24 cellular contexts compared by ENCODE assay signal in genomic region chr2:167908786-167909185, GRCh38.
"Had no signal": no experiment of that assay in that cellular context is flagged by ENCODE, and none has a peak within 500 bp of the region (broad histone marks: within the 10 kb centered on the region; RNA-seq: fewer than 3 reads in every experiment).

No MANE protein-coding gene starts in this region.

- H3K27me3 Mint-ChIP-seq: dendritic cell treated with granulocyte-macrophage colony-stimulating factor and Interleukin-4, amounts not matched to agents 40 ng/mL and 50 ng/mL, for 4 days; type B pancreatic cell had no signal

- H3K4me2 ChIP-seq: smooth muscle cell had no signal

- H3K4me1 Mint-ChIP-seq: activated CD4-positive, alpha-beta memory T cell treated with anti-CD3 and anti-CD28 coated beads, Interleukin-2, amount 10 ng/mL, durations not matched to agents 7 days and 5 days; activated CD4-positive, alpha-beta T cell treated with anti-CD3 and anti-CD28 coated beads for 36 hours; activated CD8-positive, alpha-beta memory T cell treated with anti-CD3 and anti-CD28 coated beads, Interleukin-2, amount 10 ng/mL, durations not matched to agents 7 days and 5 days; activated naive CD8-positive, alpha-beta T cell treated with anti-CD3 and anti-CD28 coated beads for 36 hours; immature natural killer cell; nephron had no signal

- H3K36me3 ChIP-seq: cardiac muscle cell, gastrocnemius medialis, left ventricle myocardium inferior, right lobe of liver had no signal

- H2AFZ ChIP-seq: parathyroid adenoma had no signal

- ATAC-seq: activated CD4-positive, alpha-beta T cell treated with anti-CD3 and anti-CD28 coated beads for 36 hours; activated CD8-positive, alpha-beta memory T cell treated with anti-CD3 and anti-CD28 coated beads, Interleukin-2, amount 10 ng/mL, durations not matched to agents 7 days and 5 days; esophagus mucosa; gastrocnemius medialis; right lobe of liver; WTC11 had no signal

- DNase-seq: activated CD4-positive, alpha-beta memory T cell treated with anti-CD3 and anti-CD28 coated beads, Interleukin-2, amount 10 ng/mL, durations not matched to agents 7 days and 5 days; activated CD4-positive, alpha-beta T cell treated with anti-CD3 and anti-CD28 coated beads for 36 hours; activated CD8-positive, alpha-beta memory T cell treated with anti-CD3 and anti-CD28 coated beads, Interleukin-2, amount 10 ng/mL, durations not matched to agents 7 days and 5 days; activated naive CD8-positive, alpha-beta T cell treated with anti-CD3 and anti-CD28 coated beads for 36 hours; amygdala; effector CD8-positive, alpha-beta T cell; gastrocnemius medialis; head of caudate nucleus; immature natural killer cell; kidney glomerular epithelial cell; left ventricle myocardium inferior; mammary epithelial cell; midbrain; right lobe of liver; stimulated activated CD4-positive, alpha-beta T cell treated with anti-CD3 and anti-CD28 coated beads, Interleukin-4, amount 100 ng/mL, for 1 hour; testis had no signal

- H3K9me3 ChIP-seq: gastrocnemius medialis, left ventricle myocardium inferior, right lobe of liver, testis had no signal

- H3K9ac ChIP-seq: parathyroid adenoma had no signal

- H3K4me3 Mint-ChIP-seq: activated CD4-positive, alpha-beta memory T cell treated with anti-CD3 and anti-CD28 coated beads, Interleukin-2, amount 10 ng/mL, durations not matched to agents 7 days and 5 days; activated CD4-positive, alpha-beta T cell treated with anti-CD3 and anti-CD28 coated beads for 36 hours; activated CD8-positive, alpha-beta memory T cell treated with anti-CD3 and anti-CD28 coated beads, Interleukin-2, amount 10 ng/mL, durations not matched to agents 7 days and 5 days; activated naive CD8-positive, alpha-beta T cell treated with anti-CD3 and anti-CD28 coated beads for 36 hours; dendritic cell treated with granulocyte-macrophage colony-stimulating factor and Interleukin-4, amounts not matched to agents 40 ng/mL and 50 ng/mL, for 4 days; immature natural killer cell; nephron; type B pancreatic cell; WTC11 had no signal

- H3K27ac ChIP-seq: cardiac muscle cell, gastrocnemius medialis, left ventricle myocardium inferior, parathyroid adenoma, right lobe of liver, testis had no signal

- H3K27ac Mint-ChIP-seq: activated CD4-positive, alpha-beta memory T cell treated with anti-CD3 and anti-CD28 coated beads, Interleukin-2, amount 10 ng/mL, durations not matched to agents 7 days and 5 days; activated CD4-positive, alpha-beta T cell treated with anti-CD3 and anti-CD28 coated beads for 36 hours; activated CD8-positive, alpha-beta memory T cell treated with anti-CD3 and anti-CD28 coated beads, Interleukin-2, amount 10 ng/mL, durations not matched to agents 7 days and 5 days; activated naive CD8-positive, alpha-beta T cell treated with anti-CD3 and anti-CD28 coated beads for 36 hours; dendritic cell treated with granulocyte-macrophage colony-stimulating factor and Interleukin-4, amounts not matched to agents 40 ng/mL and 50 ng/mL, for 4 days; immature natural killer cell; nephron; type B pancreatic cell; WTC11 had no signal

- H3K27me3 ChIP-seq: cardiac muscle cell, gastrocnemius medialis, right lobe of liver, testis had no signal

- H3K4me3 ChIP-seq: cardiac muscle cell, gastrocnemius medialis, left ventricle myocardium inferior, right lobe of liver, smooth muscle cell, testis had no signal

- H3K9me3 Mint-ChIP-seq: activated CD4-positive, alpha-beta memory T cell treated with anti-CD3 and anti-CD28 coated beads, Interleukin-2, amount 10 ng/mL, durations not matched to agents 7 days and 5 days; activated naive CD8-positive, alpha-beta T cell treated with anti-CD3 and anti-CD28 coated beads for 36 hours; dendritic cell treated with granulocyte-macrophage colony-stimulating factor and Interleukin-4, amounts not matched to agents 40 ng/mL and 50 ng/mL, for 4 days; immature natural killer cell; nephron; type B pancreatic cell; WTC11 had no signal

- H3K4me1 ChIP-seq: gastrocnemius medialis, left ventricle myocardium inferior, parathyroid adenoma, right lobe of liver, testis had no signal

- H3K79me2 ChIP-seq: parathyroid adenoma had no signal
